1 cellular context compared by ENCODE assay signal in genomic region chr9:120792898-120793765, GRCh38.
A peak's percentile ranks its signal among the peaks of the same experiment; 100 is the strongest.
TF ChIP-seq lines count a peak whose summit lies in the region.

Gene FBXW2 (minus strand): TSS chr9:120793416. CDS start chr9:120788258, 5,158 bp downstream.

TF ChIP-seq in K562, 482 proteins besides CTCF, POLR2A, EP300 and RAD21 (continued from another document):
- peak; percentile 49 to 51; a peak in 2 of 4 replicates for TF ChIP-seq SIX5 (IDR thresholded peaks at IDR 0.05; ENCODE audit: borderline replicate concordance in 1 of 2, insufficient read depth in 1 of 2, low read depth in 1 of 2, low read length in 2 of 2)
- TF ChIP-seq TARDBP (IDR thresholded peaks at IDR 0.05) = peak; percentile 39; the same call in 1 of the 2 replicates
- 0 out of 2 replicates have a peak, but pooled peaks have one; percentile 25 for TF ChIP-seq CHCHD3 (CRISPR knock-in tag; IDR thresholded peaks at IDR 0.05)
- no peak for TF ChIP-seq BDP1 (IDR thresholded peaks at IDR 0.05; ENCODE audit: insufficient read depth, insufficient read length)
- no peak for TF ChIP-seq CTCFL (IDR thresholded peaks at IDR 0.05; ENCODE audit: borderline replicate concordance, insufficient read depth, low read depth, low read length, poor library complexity, severe bottlenecking)
- peak; percentile 17; the same call in 1 of the 2 replicates for TF ChIP-seq SMARCE1 (IDR thresholded peaks at IDR 0.05)
- peak; percentile 60; the same call in 1 of the 2 replicates for TF ChIP-seq JUN (IDR thresholded peaks at IDR 0.05; ENCODE audit: borderline replicate concordance, low read depth, low read length)
- TF ChIP-seq JUN (CRISPR knock-in tag; IDR thresholded peaks at IDR 0.05; ENCODE audit: borderline replicate concordance) = 0 out of 2 replicates have a peak, but pooled peaks have one; percentile 69
- peak; percentile 99 for TF ChIP-seq GABPB1 (CRISPR knock-in tag; IDR thresholded peaks at IDR 0.05)
- peak; percentile 78 for TF ChIP-seq E2F3 (CRISPR knock-in tag; IDR thresholded peaks at IDR 0.05)
- TF ChIP-seq ARNT (IDR thresholded peaks at IDR 0.05) = peak in 1 of 2 experiments; percentile 83; a peak in 2 of 4 replicates
- TF ChIP-seq RBM25 (IDR thresholded peaks at IDR 0.05; ENCODE audit: low read depth, low read length, severe bottlenecking) = no peak
- no peak for TF ChIP-seq ZNF699 (CRISPR knock-in tag; IDR thresholded peaks at IDR 0.05; ENCODE audit: insufficient replicate concordance)
- peak; percentile 40 for TF ChIP-seq DPF2 (IDR thresholded peaks at IDR 0.05)
- TF ChIP-seq IRF9 (tag; IDR thresholded peaks at IDR 0.05) = no peak
- peak; percentile 51; the same call in 1 of the 2 replicates for TF ChIP-seq SMARCC2 (IDR thresholded peaks at IDR 0.05; ENCODE audit: low read depth)
- peak; percentile 99 for TF ChIP-seq ETV1 (tag; conservative IDR thresholded peaks at IDR 0.05; ENCODE audit: low read depth)
- TF ChIP-seq THRAP3 (IDR thresholded peaks at IDR 0.05; ENCODE audit: borderline replicate concordance) = no peak; the same call in 1 of the 2 replicates
- peak; percentile 79 for TF ChIP-seq HNRNPK (IDR thresholded peaks at IDR 0.05; ENCODE audit: low read depth, low read length, poor library complexity, severe bottlenecking)
- peak; percentile 98 for TF ChIP-seq MTA1 (IDR thresholded peaks at IDR 0.05; ENCODE audit: borderline replicate concordance)
- no peak for TF ChIP-seq E4F1 (CRISPR knock-in tag; IDR thresholded peaks at IDR 0.05; ENCODE audit: borderline replicate concordance)
